27 cellular contexts compared by ENCODE assay signal in the genomic region with DNA sequence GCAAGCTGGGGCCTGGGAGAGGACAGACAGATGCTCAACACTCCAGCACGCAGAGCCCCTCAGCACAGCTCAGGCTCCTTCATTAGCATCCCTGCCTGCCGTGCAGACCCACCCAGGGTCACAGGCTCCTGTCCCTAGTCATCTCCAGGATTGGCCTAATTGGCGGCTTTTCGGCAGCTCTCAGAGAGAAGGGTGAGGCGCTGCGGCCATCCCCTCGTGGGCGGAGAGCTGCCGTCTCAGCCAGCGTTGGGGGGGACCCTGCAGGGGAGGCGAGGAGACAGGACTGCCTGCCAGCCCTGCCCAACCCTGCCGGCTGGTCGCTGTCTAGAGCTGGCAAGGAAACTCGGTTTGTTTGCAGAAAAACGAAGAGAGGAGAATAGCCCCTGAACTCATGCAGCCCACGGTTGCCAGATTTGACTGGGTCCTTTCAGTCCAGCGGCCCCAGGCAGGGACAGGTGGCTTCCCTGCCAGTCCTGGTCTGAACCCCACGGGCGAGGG. TPM values are rescaled to one million over a fixed set of nuclear protein-coding genes. Genes with fewer than 3 reads are reported as not detected.
DNase-seq lines count a peak whose midpoint lies in the region; ATAC-seq and TF ChIP-seq lines count a peak whose summit lies in the region.
"Had no signal": no experiment of that assay in that cellular context is flagged by ENCODE, and none has a peak within 500 bp of the region (broad histone marks: within the 10 kb centered on the region; RNA-seq: fewer than 3 reads in every experiment).

No MANE protein-coding gene starts in this region.

- H2BK5ac ChIP-seq in H9 (ENCODE audit: insufficient read length, low read length), result no peak overlapping the region

- no peak overlapping the region for H4K5ac ChIP-seq in H9 (ENCODE audit: insufficient read length, low read depth, low read length)

- H3K4ac ChIP-seq in H9 (ENCODE audit: low read depth, low read length), result no peak overlapping the region

- H3K4me2 ChIP-seq in H9 (ENCODE audit: insufficient read depth, insufficient read length, low read length), result no peak overlapping the region
- H3K4me2 ChIP-seq: A549 had no signal

- peak; percentile 22 to 64 for DNase-seq in NCI-H524 (lab: John Stamatoyannopoulos, UW)
- no peak for DNase-seq in NCI-H524 treated with DMSO at 0.1 percent for 48 hours (lab: John Stamatoyannopoulos, UW)
- peak; percentile 62 for DNase-seq in NCI-H1092 treated with DMSO at 0.1 percent for 48 hours (lab: John Stamatoyannopoulos, UW)
- DNase-seq in WTC11 (ENCODE audit: low spot score), result no peak
- no peak for DNase-seq in NK-92 (lab: John Stamatoyannopoulos, UW; ENCODE audit: unreplicated experiment)
- DNase-seq in MG63, result no peak
- DNase-seq in H9, result no peak
- no peak for DNase-seq in RKO (ENCODE audit: low spot score)
- DNase-seq: activated naive CD4-positive, alpha-beta T cell; activated T-cell treated with anti-CD3 and anti-CD28 coated beads, Interleukin-2, amount 50 U/mL, for 4 hours; Caco-2; colonic mucosa; effector memory CD4-positive, alpha-beta T cell; foreskin keratinocyte; KBM-7; mesenchymal stem cell; NCI-H1930; NCI-H446; nucleus accumbens; small intestine; stimulated activated CD4-positive, alpha-beta T cell treated with anti-CD3 and anti-CD28 coated beads, Interleukin-1b, Interleukin-23, amount 100 ng/mL, for 48 hours; T-helper 1 cell; upper lobe of left lung had no signal

- H3K36me3 Mint-ChIP-seq in WTC11 (no peaks in the 10 kb centered on the region), H9 (ENCODE audit: insufficient read depth in 1 of 3, low read depth in 3 of 3) (no peaks in the 10 kb centered on the region)

- TF ChIP-seq CTCF in WTC11 (IDR thresholded peaks at IDR 0.05) (no peak), H9 (conservative IDR thresholded peaks at IDR 0.05) (no peak)

- no peaks in the 10 kb centered on the region for H3K36me3 ChIP-seq in MG63
- H3K36me3 ChIP-seq: breast epithelium, colonic mucosa, SJSA1, upper lobe of left lung had no signal

- no peak overlapping the region for H2AK5ac ChIP-seq in H9 (ENCODE audit: insufficient read length, low read length)

- no peak overlapping the region for H3K4me3 ChIP-seq in MG63
- H3K4me3 ChIP-seq: A549, breast epithelium, colonic mucosa, SJSA1, upper lobe of left lung had no signal

- WGBS in H9 (ENCODE audit: extremely low coverage, insufficient read length, low lambda C conversion rate), result no CpG with 5 or more reads among the region's 19 CpGs

- H3K23ac ChIP-seq in H9 (ENCODE audit: insufficient read length, low read depth, low read length), result no peak overlapping the region

- ATAC-seq in WTC11, result peak; percentile 21
- ATAC-seq: A549; activated T-cell treated with anti-CD3 and anti-CD28 coated beads, Interleukin-2, amount 50 U/mL, for 4 hours; foreskin keratinocyte; left lobe of liver had no signal

- H3K27me3 Mint-ChIP-seq in WTC11 (ENCODE audit: low read depth), result peaks cover 14% of the 10 kb centered on the region
- peaks cover 29% of the 10 kb centered on the region for H3K27me3 Mint-ChIP-seq in H9 (ENCODE audit: low read depth)

- H4K20me1 ChIP-seq in H9 (ENCODE audit: control insufficient read depth, insufficient read depth, insufficient read length), result no peaks in the 10 kb centered on the region

- no peak overlapping the region; the same call in 1 of the 2 replicates for H3K14ac ChIP-seq in H9 (ENCODE audit: insufficient read depth, low read length)

- H3K9ac ChIP-seq in H9 (ENCODE audit: extremely low read depth, insufficient read length, low read length), result no peak overlapping the region

- no peak overlapping the region for H3K18ac ChIP-seq in H9 (ENCODE audit: insufficient read length, low read depth, low read length)

- no peak overlapping the region for H3K27ac Mint-ChIP-seq in WTC11
- no peak overlapping the region for H3K27ac Mint-ChIP-seq in H9

- no peak overlapping the region for H2BK12ac ChIP-seq in H9 (ENCODE audit: insufficient read length, low read depth, low read length)

- no peak overlapping the region for H2BK120ac ChIP-seq in H9 (ENCODE audit: low read depth, low read length, poor library complexity, severe bottlenecking)

- H3K9me3 Mint-ChIP-seq in WTC11, result no peaks in the 10 kb centered on the region
- no peaks in the 10 kb centered on the region for H3K9me3 Mint-ChIP-seq in H9
- H3K9me3 Mint-ChIP-seq: activated T-cell treated with anti-CD3 and anti-CD28 coated beads, Interleukin-2, amount 50 U/mL, for 4 hours had no signal

- H3K4me3 Mint-ChIP-seq in WTC11, result no peak overlapping the region
- H3K4me3 Mint-ChIP-seq in H9, result no peak overlapping the region
- H3K4me3 Mint-ChIP-seq: activated T-cell treated with anti-CD3 and anti-CD28 coated beads, Interleukin-2, amount 50 U/mL, for 4 hours had no signal

- H3K4me1 Mint-ChIP-seq in WTC11 (peaks cover 35% of the 10 kb centered on the region), H9 (peaks cover 16 to 59% of the 10 kb centered on the region in 2 experiments)

- no peak overlapping the region for H3K27ac ChIP-seq in H9 (ENCODE audit: insufficient read length, low read depth, low read length)
- H3K27ac ChIP-seq: A549, breast epithelium, colonic mucosa, foreskin keratinocyte, SJSA1, upper lobe of left lung had no signal

- no peaks in the 10 kb centered on the region for H3K79me1 ChIP-seq in H9 (ENCODE audit: insufficient read depth, low read depth, low read length, poor library complexity, severe bottlenecking)

- H3K4me1 ChIP-seq in H9 (ENCODE audit: insufficient read depth, low read length), result 0 out of 2 replicates have a peak, but pooled peaks cover under 1% of the 10 kb centered on the region
- H3K4me1 ChIP-seq: A549, breast epithelium, Caco-2, colonic mucosa, foreskin keratinocyte, SJSA1 had no signal

- POLR2A ChIA-PET in WTC11 (lab: Charles Lee), result interaction anchor here (1.0 kb wide), 2 partner anchors 35 to 312 kb away, joined by 3 read pairs; no protein-coding TSS in a partner anchor

- no peaks in the 10 kb centered on the region for H3K79me2 ChIP-seq in H9 (ENCODE audit: insufficient read depth, low read length)

- H2AFZ ChIP-seq in H9 (ENCODE audit: low read length), result no peak overlapping the region

- peaks cover 9% of the 10 kb centered on the region; the same call in 1 of the 2 replicates for H3K27me3 ChIP-seq in MG63
- no peaks in the 10 kb centered on the region for H3K27me3 ChIP-seq in H9 (ENCODE audit: insufficient read depth, low read length)

- no peak overlapping the region for H4K8ac ChIP-seq in H9 (replicated peaks; ENCODE audit: insufficient read length, low read depth, low read length)

- H3T11ph ChIP-seq in H9 (ENCODE audit: low read length), result no peak overlapping the region

- no peak overlapping the region for H2BK15ac ChIP-seq in H9 (ENCODE audit: low read depth, low read length)

- H3K23me2 ChIP-seq in H9 (ENCODE audit: insufficient read length, low read depth, low read length, poor library complexity, severe bottlenecking), result peaks cover under 1% of the 10 kb centered on the region

- CTCF ChIA-PET in WTC11 (lab: Charles Lee), result interaction anchor here (0.7 to 3.2 kb wide), 17 partner anchors 7 to 194 kb away, joined by 3 to 21 read pairs (median 6); a partner anchor contains a TSS

- no peaks in the 10 kb centered on the region for H3K9me3 ChIP-seq in MG63
- H3K9me3 ChIP-seq in H9 (ENCODE audit: control insufficient read depth, low read depth, low read length), result no peaks in the 10 kb centered on the region
- H3K9me3 ChIP-seq: A549, breast epithelium, Caco-2, colonic mucosa, SJSA1, upper lobe of left lung had no signal

- H4K91ac ChIP-seq in H9 (ENCODE audit: insufficient read length, low read depth, low read length), result no peak overlapping the region

- no peak overlapping the region for H2BK20ac ChIP-seq in H9 (ENCODE audit: low read depth, low read length, poor library complexity, severe bottlenecking)

- no peak overlapping the region for H3K56ac ChIP-seq in H9 (ENCODE audit: insufficient read length, low read depth, low read length)

TF ChIP-seq in WTC11, 78 proteins besides CTCF, POLR2A, EP300 and RAD21 (continues in another document):
- TF ChIP-seq, protein P1, sequence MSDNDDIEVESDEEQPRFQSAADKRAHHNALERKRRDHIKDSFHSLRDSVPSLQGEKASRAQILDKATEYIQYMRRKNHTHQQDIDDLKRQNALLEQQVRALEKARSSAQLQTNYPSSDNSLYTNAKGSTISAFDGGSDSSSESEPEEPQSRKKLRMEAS (CRISPR knock-in tag; IDR thresholded peaks at IDR 0.05), result no peak
- TF ChIP-seq, protein P2, sequence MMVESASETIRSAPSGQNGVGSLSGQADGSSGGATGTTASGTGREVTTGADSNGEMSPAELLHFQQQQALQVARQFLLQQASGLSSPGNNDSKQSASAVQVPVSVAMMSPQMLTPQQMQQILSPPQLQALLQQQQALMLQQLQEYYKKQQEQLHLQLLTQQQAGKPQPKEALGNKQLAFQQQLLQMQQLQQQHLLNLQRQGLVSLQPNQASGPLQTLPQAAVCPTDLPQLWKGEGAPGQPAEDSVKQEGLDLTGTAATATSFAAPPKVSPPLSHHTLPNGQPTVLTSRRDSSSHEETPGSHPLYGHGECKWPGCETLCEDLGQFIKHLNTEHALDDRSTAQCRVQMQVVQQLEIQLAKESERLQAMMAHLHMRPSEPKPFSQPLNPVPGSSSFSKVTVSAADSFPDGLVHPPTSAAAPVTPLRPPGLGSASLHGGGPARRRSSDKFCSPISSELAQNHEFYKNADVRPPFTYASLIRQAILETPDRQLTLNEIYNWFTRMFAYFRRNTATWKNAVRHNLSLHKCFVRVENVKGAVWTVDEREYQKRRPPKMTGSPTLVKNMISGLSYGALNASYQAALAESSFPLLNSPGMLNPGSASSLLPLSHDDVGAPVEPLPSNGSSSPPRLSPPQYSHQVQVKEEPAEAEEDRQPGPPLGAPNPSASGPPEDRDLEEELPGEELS (CRISPR knock-in tag; IDR thresholded peaks at IDR 0.05), result no peak

RNA-seq across cellular contexts. Expression of a gene that starts 26.8 kb away (rescaled TPM):
- total RNA-seq in WTC11 (2021) (0.57 to 1.3 TPM (median 0.66 TPM) in 3 replicates), H9 (2021) (0.22 and 0.35 TPM in 2 replicates)
- not detected in 2 replicates for total RNA-seq in MG63 (2014; rRNA removed; shearing (Covaris generic); ENCODE audit: low replicate concordance)
- total RNA-seq: activated T-cell treated with anti-CD3 and anti-CD28 coated beads, Interleukin-2, amount 50 U/mL, for 4 hours; breast epithelium; colonic mucosa; foreskin keratinocyte; left lobe of liver; SJSA1; upper lobe of left lung had no signal

RNA-seq across cellular contexts. Expression of a gene that starts 27.4 kb away (rescaled TPM):
- 26.2 to 41.7 TPM (median 30.8 TPM) in 3 replicates for total RNA-seq in WTC11 (2021)
- total RNA-seq in MG63 (2014; rRNA removed; shearing (Covaris generic); ENCODE audit: low replicate concordance), result not detected in 2 replicates
- total RNA-seq in H9 (2021), result 19.9 and 20.9 TPM in 2 replicates
- total RNA-seq: SJSA1 had no signal

RNA-seq across cellular contexts. Expression of a gene that starts 42.0 kb away (rescaled TPM):
- 56.2 to 70.2 TPM (median 56.6 TPM) in 3 replicates for total RNA-seq in WTC11 (2021)
- 36.6 and 42.1 TPM in 2 replicates for total RNA-seq in MG63 (2014; rRNA removed; shearing (Covaris generic); ENCODE audit: low replicate concordance)
- 60.9 and 62.9 TPM in 2 replicates for total RNA-seq in H9 (2021)

RNA-seq across cellular contexts. Expression of a gene that starts 53.6 kb away (rescaled TPM):
- total RNA-seq in WTC11 (2021), result 69.3 to 87.3 TPM (median 71.6 TPM) in 3 replicates
- total RNA-seq in MG63 (2014; rRNA removed; shearing (Covaris generic); ENCODE audit: low replicate concordance), result 20.0 and 21.2 TPM in 2 replicates
- 85.9 TPM in 2 replicates for total RNA-seq in H9 (2021)

Comparison
In these comparisons a context has a peak if more than half of its experiments do, and no peak if none do; other contexts are left out.
1. DNase-seq: peak in NCI-H524 (2 of 2) and NCI-H1092 treated with DMSO at 0.1 percent for 48 hours (single experiment); none in NCI-H524 treated with DMSO at 0.1 percent for 48 hours (single experiment), WTC11 (single experiment), NK-92 (single experiment), MG63 (single experiment), H9 (single experiment) and RKO (single experiment).
2. RNA of a gene that starts 27.4 kb away (total RNA-seq): 26.2 to 41.7 TPM in WTC11 and 19.9 to 20.9 TPM in H9; not detected in MG63; every median in the first group is over 10 times any median in the second.